1 cellular context compared by ENCODE assay signal in genomic region chr17:6392609-6393367, GRCh38.
TF ChIP-seq lines count a peak whose summit lies in the region.

No MANE protein-coding gene starts in this region.

TF ChIP-seq in GM23338, 12 proteins besides CTCF, POLR2A, EP300 and RAD21 (continued from another document):
- TF ChIP-seq NANOG (IDR thresholded peaks at IDR 0.05; ENCODE audit: borderline replicate concordance) (no peak), ZNF462 (CRISPR knock-in tag; IDR thresholded peaks at IDR 0.05) (no peak), STAT1 (IDR thresholded peaks at IDR 0.05; ENCODE audit: unreplicated experiment) (no peak), EZH2phosphoT487 (IDR thresholded peaks at IDR 0.05; ENCODE audit: unreplicated experiment) (no peak), ETS1 (IDR thresholded peaks at IDR 0.05) (no peak), CREB1 (CRISPR knock-in tag; IDR thresholded peaks at IDR 0.05; ENCODE audit: low read depth) (no peak), ZNF114 (CRISPR knock-in tag; IDR thresholded peaks at IDR 0.05) (no peak), POLR2AphosphoS5 (IDR thresholded peaks at IDR 0.05; ENCODE audit: low read depth) (no peak), EZH2 (IDR thresholded peaks at IDR 0.05; ENCODE audit: low read depth, unreplicated experiment) (no peak), JUNB (IDR thresholded peaks at IDR 0.05; ENCODE audit: unreplicated experiment) (no peak)
- TF ChIP-seq, protein P1, sequence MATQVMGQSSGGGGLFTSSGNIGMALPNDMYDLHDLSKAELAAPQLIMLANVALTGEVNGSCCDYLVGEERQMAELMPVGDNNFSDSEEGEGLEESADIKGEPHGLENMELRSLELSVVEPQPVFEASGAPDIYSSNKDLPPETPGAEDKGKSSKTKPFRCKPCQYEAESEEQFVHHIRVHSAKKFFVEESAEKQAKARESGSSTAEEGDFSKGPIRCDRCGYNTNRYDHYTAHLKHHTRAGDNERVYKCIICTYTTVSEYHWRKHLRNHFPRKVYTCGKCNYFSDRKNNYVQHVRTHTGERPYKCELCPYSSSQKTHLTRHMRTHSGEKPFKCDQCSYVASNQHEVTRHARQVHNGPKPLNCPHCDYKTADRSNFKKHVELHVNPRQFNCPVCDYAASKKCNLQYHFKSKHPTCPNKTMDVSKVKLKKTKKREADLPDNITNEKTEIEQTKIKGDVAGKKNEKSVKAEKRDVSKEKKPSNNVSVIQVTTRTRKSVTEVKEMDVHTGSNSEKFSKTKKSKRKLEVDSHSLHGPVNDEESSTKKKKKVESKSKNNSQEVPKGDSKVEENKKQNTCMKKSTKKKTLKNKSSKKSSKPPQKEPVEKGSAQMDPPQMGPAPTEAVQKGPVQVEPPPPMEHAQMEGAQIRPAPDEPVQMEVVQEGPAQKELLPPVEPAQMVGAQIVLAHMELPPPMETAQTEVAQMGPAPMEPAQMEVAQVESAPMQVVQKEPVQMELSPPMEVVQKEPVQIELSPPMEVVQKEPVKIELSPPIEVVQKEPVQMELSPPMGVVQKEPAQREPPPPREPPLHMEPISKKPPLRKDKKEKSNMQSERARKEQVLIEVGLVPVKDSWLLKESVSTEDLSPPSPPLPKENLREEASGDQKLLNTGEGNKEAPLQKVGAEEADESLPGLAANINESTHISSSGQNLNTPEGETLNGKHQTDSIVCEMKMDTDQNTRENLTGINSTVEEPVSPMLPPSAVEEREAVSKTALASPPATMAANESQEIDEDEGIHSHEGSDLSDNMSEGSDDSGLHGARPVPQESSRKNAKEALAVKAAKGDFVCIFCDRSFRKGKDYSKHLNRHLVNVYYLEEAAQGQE (IDR thresholded peaks at IDR 0.05; ENCODE audit: unreplicated experiment): no peak
TF ChIP-seq in GM23338: peak in this region for 0.
